In genomic region chr7:129186749-129187260, GRCh38 we compare ENCODE assay signal across 18 cellular contexts. TPM values are rescaled to one million over a fixed set of nuclear protein-coding genes. Genes with fewer than 3 reads are reported as not detected.
DNase-seq lines count a peak whose midpoint lies in the region; ATAC-seq and TF ChIP-seq lines count a peak whose summit lies in the region.
"Had no signal": no experiment of that assay in that cellular context is flagged by ENCODE, and none has a peak within 500 bp of the region (broad histone marks: within the 10 kb centered on the region; RNA-seq: fewer than 3 reads in every experiment).

No MANE protein-coding gene starts in this region.

- no peak for ATAC-seq in CD4-positive, alpha-beta T cell (ENCODE audit: poor library complexity)
- no peak for ATAC-seq in GM19395 (IDR thresholded peaks at IDR 0.05; ENCODE audit: unreplicated experiment)
- no peak for ATAC-seq in CD8-positive, alpha-beta T cell

- H3F3A ChIP-seq in Loucy (ENCODE audit: low read depth), result no peaks in the 10 kb centered on the region; the same call in 1 of the 2 replicates

- H3K4me2 ChIP-seq in Loucy (ENCODE audit: low read depth, low read length, poor library complexity, severe bottlenecking), result no peak overlapping the region
- H3K4me2 ChIP-seq: A549, KMS-11 had no signal

- CTCF ChIA-PET in CD4-positive, alpha-beta T cell (lab: Charles Lee), result no interaction called here
- CTCF ChIA-PET in CD8-positive, alpha-beta T cell (lab: Charles Lee), result no interaction called here

- H3K4me3 ChIP-seq in Loucy (ENCODE audit: low read length, poor library complexity, severe bottlenecking) (no peak overlapping the region), sigmoid colon (no peak overlapping the region), endodermal cell (ENCODE audit: low read length) (no peak overlapping the region)
- no peak overlapping the region for H3K4me3 ChIP-seq in CD8-positive, alpha-beta T cell (ENCODE audit: low read depth, low read length)
- H3K4me3 ChIP-seq: A549 had no signal

- peaks cover 32% of the 10 kb centered on the region for H3K27me3 ChIP-seq in CD4-positive, alpha-beta T cell (ENCODE audit: control insufficient read depth, insufficient read depth, low read length)
- no peaks in the 10 kb centered on the region for H3K27me3 ChIP-seq in Loucy (ENCODE audit: insufficient read depth, low read length, poor library complexity, severe bottlenecking)
- H3K27me3 ChIP-seq in sigmoid colon, result no peaks in the 10 kb centered on the region
- peaks cover 15% of the 10 kb centered on the region for H3K27me3 ChIP-seq in endodermal cell (ENCODE audit: control insufficient read depth, insufficient read depth, low read length, poor library complexity, severe bottlenecking)
- peaks cover 7% of the 10 kb centered on the region for H3K27me3 ChIP-seq in CD8-positive, alpha-beta T cell (ENCODE audit: insufficient read depth, low read length)

- no peak for TF ChIP-seq EP300 in sigmoid colon (IDR thresholded peaks at IDR 0.05)

- no peak for DNase-seq in CD4-positive, alpha-beta T cell
- DNase-seq in sigmoid colon (peak; percentile 5), G401 (ENCODE audit: low spot score) (no peak), endodermal cell (no peak)
- no peak for DNase-seq in CD8-positive, alpha-beta T cell
- DNase-seq: CD4-positive, CD25-positive, alpha-beta regulatory T cell; COR-L47; DMS153; DND-41; GOT3; H9 had no signal

- no peak for TF ChIP-seq CTCF in CD4-positive, alpha-beta T cell (IDR thresholded peaks at IDR 0.05)
- TF ChIP-seq CTCF in Loucy (conservative IDR thresholded peaks at IDR 0.05; ENCODE audit: low read length) (no peak), brain (conservative IDR thresholded peaks at IDR 0.05) (no peak), sigmoid colon (IDR thresholded peaks at IDR 0.05) (no peak), endodermal cell (conservative IDR thresholded peaks at IDR 0.05) (no peak)
- no peak for TF ChIP-seq CTCF in CD8-positive, alpha-beta T cell (IDR thresholded peaks at IDR 0.05)

- no peak for TF ChIP-seq POLR2A in sigmoid colon (IDR thresholded peaks at IDR 0.05)

- peaks cover 12% of the 10 kb centered on the region for H3K4me1 Mint-ChIP-seq in CD4-positive, alpha-beta T cell (ENCODE audit: low read depth)
- H3K4me1 Mint-ChIP-seq in brain (peaks cover 31% of the 10 kb centered on the region), endodermal cell (peaks cover 23% of the 10 kb centered on the region)
- peaks cover 11% of the 10 kb centered on the region for H3K4me1 Mint-ChIP-seq in CD8-positive, alpha-beta T cell (ENCODE audit: low read depth)

- H4K20me1 ChIP-seq in Loucy (ENCODE audit: insufficient read depth, low read length, poor library complexity, severe bottlenecking), result peaks cover 9% of the 10 kb centered on the region

- in situ Hi-C loops in G401 (cut with HindIII; ENCODE audit: low sequenced_read_pairs), result no loop called here

- H3K9me3 ChIP-seq in CD4-positive, alpha-beta T cell (ENCODE audit: control insufficient read depth, low read length), result no peaks in the 10 kb centered on the region
- H3K9me3 ChIP-seq in Loucy (ENCODE audit: insufficient read depth, low read depth, low read length), result no peaks in the 10 kb centered on the region
- no peaks in the 10 kb centered on the region for H3K9me3 ChIP-seq in sigmoid colon
- H3K9me3 ChIP-seq in endodermal cell (ENCODE audit: control insufficient read depth, low read length), result no peaks in the 10 kb centered on the region
- H3K9me3 ChIP-seq in CD8-positive, alpha-beta T cell (ENCODE audit: low read length), result no peaks in the 10 kb centered on the region
- H3K9me3 ChIP-seq: A549 had no signal

- H3K27ac Mint-ChIP-seq in CD4-positive, alpha-beta T cell, result no peak overlapping the region
- H3K27ac Mint-ChIP-seq in brain, result no peak overlapping the region
- H3K27ac Mint-ChIP-seq in endodermal cell, result no peak overlapping the region
- H3K27ac Mint-ChIP-seq in CD8-positive, alpha-beta T cell, result no peak overlapping the region
- H3K27ac Mint-ChIP-seq: H9 had no signal

- H3K9ac ChIP-seq in Loucy (ENCODE audit: low read depth, low read length, poor library complexity, severe bottlenecking), result no peak overlapping the region
- H3K9ac ChIP-seq in endodermal cell (ENCODE audit: extremely low read depth, low read length, poor library complexity, severe bottlenecking), result no peak overlapping the region
- H3K9ac ChIP-seq: KMS-11 had no signal

- peak overlapping the region; percentile 47 for H3K4me3 Mint-ChIP-seq in CD4-positive, alpha-beta T cell
- H3K4me3 Mint-ChIP-seq in brain (peak overlapping the region in 3 of 5 experiments; percentile 20 to 39 (median 25)), endodermal cell (no peak overlapping the region)
- H3K4me3 Mint-ChIP-seq in CD8-positive, alpha-beta T cell, result no peak overlapping the region

- intact Hi-C loops in CD4-positive, alpha-beta T cell (cut with DNase I, micrococcal nuclease), result no loop called here
- intact Hi-C loops in sigmoid colon (cut with DNase I), result no loop called here
- intact Hi-C loops in CD8-positive, alpha-beta T cell (cut with DNase I, micrococcal nuclease), result no loop called here

- no peaks in the 10 kb centered on the region for H3K36me3 Mint-ChIP-seq in CD4-positive, alpha-beta T cell (ENCODE audit: low read depth)
- H3K36me3 Mint-ChIP-seq in brain, result peaks cover 5% of the 10 kb centered on the region
- no peaks in the 10 kb centered on the region for H3K36me3 Mint-ChIP-seq in endodermal cell (ENCODE audit: low read depth)
- no peaks in the 10 kb centered on the region for H3K36me3 Mint-ChIP-seq in CD8-positive, alpha-beta T cell
- H3K36me3 Mint-ChIP-seq: IgD-negative memory B cell had no signal

- H3K4me1 ChIP-seq in Loucy (ENCODE audit: insufficient read depth, low read length, poor library complexity, severe bottlenecking) (peaks cover 31% of the 10 kb centered on the region), sigmoid colon (peaks cover 0 to 27% (median 18%) of the 10 kb centered on the region in 4 donors), endodermal cell (ENCODE audit: control insufficient read depth, insufficient read depth, low read length) (peaks cover 7% of the 10 kb centered on the region)
- peaks cover 4% of the 10 kb centered on the region for H3K4me1 ChIP-seq in CD8-positive, alpha-beta T cell (ENCODE audit: insufficient read depth, low read length)

- no peaks in the 10 kb centered on the region for H3K9me2 ChIP-seq in Loucy (replicated peaks; ENCODE audit: low read depth, low read length)

- H3K9me3 Mint-ChIP-seq in CD4-positive, alpha-beta T cell, result no peaks in the 10 kb centered on the region
- H3K9me3 Mint-ChIP-seq in brain (peaks cover 0 to 5% (median 0%) of the 10 kb centered on the region in 5 experiments), endodermal cell (no peaks in the 10 kb centered on the region)
- H3K9me3 Mint-ChIP-seq in CD8-positive, alpha-beta T cell, result no peaks in the 10 kb centered on the region
- H3K9me3 Mint-ChIP-seq: IgD-negative memory B cell had no signal

- H3K79me2 ChIP-seq in Loucy (ENCODE audit: insufficient read depth, low read length), result peaks cover 20% of the 10 kb centered on the region; the same call in 1 of the 2 replicates

- H3K36me3 ChIP-seq in Loucy (ENCODE audit: insufficient read depth, low read length), result no peaks in the 10 kb centered on the region
- H3K36me3 ChIP-seq in sigmoid colon, result no peaks in the 10 kb centered on the region
- no peaks in the 10 kb centered on the region for H3K36me3 ChIP-seq in endodermal cell (ENCODE audit: control insufficient read depth, insufficient read depth, low read length)
- H3K36me3 ChIP-seq in CD8-positive, alpha-beta T cell (ENCODE audit: insufficient read depth, low read length), result no peaks in the 10 kb centered on the region

- POLR2A ChIA-PET in CD4-positive, alpha-beta T cell (lab: Charles Lee), result no interaction called here
- POLR2A ChIA-PET in CD8-positive, alpha-beta T cell (lab: Charles Lee), result no interaction called here

- WGBS in sigmoid colon, 2 donors, result 89 to 93% methylated on average over 6 of the region's 6 CpGs
- 76 to 79% methylated on average over 3 to 6 of the region's 6 CpGs for WGBS in endodermal cell (ENCODE audit: insufficient coverage in 1 of 2, insufficient read length in 1 of 2), 2 experiments

- H3K27ac ChIP-seq in CD4-positive, alpha-beta T cell (ENCODE audit: low read depth, low read length), result no peak overlapping the region
- no peak overlapping the region for H3K27ac ChIP-seq in sigmoid colon
- no peak overlapping the region for H3K27ac ChIP-seq in endodermal cell (ENCODE audit: low read depth, low read length)
- no peak overlapping the region for H3K27ac ChIP-seq in CD8-positive, alpha-beta T cell (ENCODE audit: low read depth, low read length)
- H3K27ac ChIP-seq: A549, KMS-11 had no signal

- H2AFZ ChIP-seq in Loucy (ENCODE audit: low read length), result peak overlapping the region; percentile 31; the same call in 1 of the 2 replicates

- peaks cover 57% of the 10 kb centered on the region for H3K27me3 Mint-ChIP-seq in CD4-positive, alpha-beta T cell
- peaks cover 6% of the 10 kb centered on the region for H3K27me3 Mint-ChIP-seq in brain
- H3K27me3 Mint-ChIP-seq in endodermal cell (ENCODE audit: insufficient read depth), result peaks cover 35% of the 10 kb centered on the region
- H3K27me3 Mint-ChIP-seq in CD8-positive, alpha-beta T cell (ENCODE audit: low read depth), result peaks cover 46% of the 10 kb centered on the region

RNA-seq across cellular contexts. Expression of gene SMO, which starts 1.6 kb away (rescaled TPM):
- not detected for total RNA-seq in CD4-positive, alpha-beta T cell
- polyA plus RNA-seq in brain (ENCODE audit: insufficient read depth, low read depth, low replicate concordance), result 6.1 TPM
- 10 to 100 TPM in 2 of 4 donors, 1 to 10 TPM in 2; 6.8 to 18.6 (median 13.0) TPM for total RNA-seq in sigmoid colon
- polyA plus RNA-seq in sigmoid colon, result 1 to 10 TPM in 1 of 3 donors, under 1 TPM in 2; 0.60 to 2.8 (median 0.92) TPM
- total RNA-seq in G401 (2014; rRNA removed; shearing (Covaris generic)), result 51.1 and 51.8 TPM in 2 replicates
- total RNA-seq in endodermal cell, result 10 to 100 TPM; 75.5 to 76.2 TPM
- 72.7 TPM for polyA plus RNA-seq in endodermal cell (2013, experiment 1 of 2)
- 71.3 TPM for polyA plus RNA-seq in endodermal cell (2013, experiment 2 of 2)
- total RNA-seq in CD8-positive, alpha-beta T cell, result not detected
- total RNA-seq: HT-29 had no signal
- polyA plus RNA-seq: CD4-positive, CD25-positive, alpha-beta regulatory T cell had no signal

RNA-seq across cellular contexts. Expression of gene AHCYL2, which starts 38.0 kb away (rescaled TPM):
- total RNA-seq in CD4-positive, alpha-beta T cell, result 1 to 10 TPM; 5.8 to 6.0 TPM
- polyA plus RNA-seq in brain (ENCODE audit: insufficient read depth, low read depth, low replicate concordance), result 21.2 TPM
- 10 to 100 TPM; 12.5 to 16.8 (median 14.7) TPM for total RNA-seq in sigmoid colon
- polyA plus RNA-seq in sigmoid colon, result 100 to 1,000 TPM in 2 of 3 donors, 10 to 100 TPM in 1; 80.8 to 219 (median 174) TPM
- total RNA-seq in G401 (2014; rRNA removed; shearing (Covaris generic)), result 57.0 and 74.0 TPM in 2 replicates
- total RNA-seq in endodermal cell, result 10 to 100 TPM; 30.8 to 31.4 TPM
- 15.7 TPM for polyA plus RNA-seq in endodermal cell (2013, experiment 1 of 2)
- 18.1 TPM for polyA plus RNA-seq in endodermal cell (2013, experiment 2 of 2)
- 1 to 10 TPM; 3.1 to 5.8 TPM for total RNA-seq in CD8-positive, alpha-beta T cell

RNA-seq across cellular contexts. Expression of gene TSPAN33, which starts 42.3 kb away (rescaled TPM):
- 1 to 10 TPM; 3.6 to 4.1 TPM for total RNA-seq in CD4-positive, alpha-beta T cell
- polyA plus RNA-seq in brain (ENCODE audit: insufficient read depth, low read depth, low replicate concordance) (15.1 TPM), sigmoid colon (10 to 100 TPM in 1 of 3 donors, 1 to 10 TPM in 2; 5.8 to 19.6 (median 9.6) TPM)
- total RNA-seq in sigmoid colon (1 to 10 TPM; 3.0 to 7.5 (median 5.7) TPM), endodermal cell (10 to 100 TPM; 33.2 to 35.6 TPM)
- 35.8 and 40.2 TPM in 2 replicates for total RNA-seq in G401 (2014; rRNA removed; shearing (Covaris generic))
- polyA plus RNA-seq in endodermal cell (2013, experiment 1 of 2), result 23.2 TPM
- polyA plus RNA-seq in endodermal cell (2013, experiment 2 of 2), result 23.9 TPM
- total RNA-seq in CD8-positive, alpha-beta T cell, result 1 to 10 TPM; 4.7 to 5.6 TPM

Comparison
In these comparisons a context has a peak if more than half of its experiments do, and no peak if none do; other contexts are left out.
1. H3K4me3 Mint-ChIP-seq: peak in CD4-positive, alpha-beta T cell (single experiment) and brain (3 of 5); none in endodermal cell (single experiment) and CD8-positive, alpha-beta T cell (single experiment).
2. RNA of gene SMO, which starts 1.6 kb away (total RNA-seq): 75.5 to 76.2 TPM in endodermal cell, 51.1 to 51.8 TPM in G401 and 6.8 to 18.6 TPM in sigmoid colon; not detected in CD8-positive, alpha-beta T cell and not detected in CD4-positive, alpha-beta T cell; every median in the first group is over 4 times any median in the second.